12 cellular contexts compared by ENCODE assay signal in genomic region chr16:81697886-81698635, GRCh38.
DNase-seq lines count a peak whose midpoint lies in the region; ATAC-seq and TF ChIP-seq lines count a peak whose summit lies in the region.
"Had no signal": no experiment of that assay in that cellular context is flagged by ENCODE, and none has a peak within 500 bp of the region (broad histone marks: within the 10 kb centered on the region; RNA-seq: fewer than 3 reads in every experiment).

No MANE protein-coding gene starts in this region.

- H3K4me3 Mint-ChIP-seq in neural progenitor cell = no peak overlapping the region
- H3K4me3 Mint-ChIP-seq in stimulated activated memory B cell treated with anti-CD40 and anti-IgM and Interleukin-4, amounts not matched to agents 10 μg/mL and 1 μg/mL and 100 μg/mL, for 72 hours = no peak overlapping the region
- H3K4me3 Mint-ChIP-seq: activated CD4-positive, alpha-beta T cell treated with anti-CD3 and anti-CD28 coated beads, Interleukin-2, amount 10 ng/mL, durations not matched to agents 7 days and 5 days had no signal

- H3F3A ChIP-seq in neural progenitor cell (ENCODE audit: low read depth) = peaks cover 15% of the 10 kb centered on the region

- H3K27ac ChIP-seq in heart left ventricle (peak overlapping the region in 4 of 12 donors; percentile 27 to 54 (median 37)), neural progenitor cell (no peak overlapping the region)

- intact Hi-C loops in heart left ventricle (cut with DNase I) = loop anchor here in 3 of 10 donors (5.0 to 10.0 kb wide), 3 partner anchors 73 to 293 kb away; no protein-coding TSS in a partner anchor
- intact Hi-C loops in Right ventricle myocardium inferior (cut with DNase I) = loop anchor here (5.0 kb wide), 1 partner anchor 296 kb away; no protein-coding TSS in a partner anchor
- intact Hi-C loops in left cardiac atrium (cut with DNase I) = loop anchor here in 1 of 2 donors (10.0 kb wide), 1 partner anchor 73 kb away; no protein-coding TSS in a partner anchor

- peak in 4 of 5 donors; percentile 26 to 55 (median 38) for DNase-seq in heart left ventricle
- no peak for DNase-seq in Right ventricle myocardium inferior (ENCODE audit: missing footprints)
- peak; percentile 65 for DNase-seq in left cardiac atrium
- DNase-seq in neural progenitor cell (ENCODE audit: low spot score) = no peak
- no peak for DNase-seq in activated T-cell treated with anti-CD3 and anti-CD28 coated beads, Interleukin-2, amount 50 U/mL, for 48 hours
- no peak for DNase-seq in activated naive CD4-positive, alpha-beta T cell (lab: John Stamatoyannopoulos, UW)
- DNase-seq: cerebellar nuclear complex, NCI-H2171 treated with DMSO at 0.1 percent for 48 hours had no signal

- H3K27me3 ChIP-seq in heart left ventricle (no peaks in the 10 kb centered on the region), neural progenitor cell (no peaks in the 10 kb centered on the region)
- H3K27me3 ChIP-seq: tibial nerve had no signal

- peaks cover 0 to 36% (median 19%) of the 10 kb centered on the region in 12 donors for H3K4me1 ChIP-seq in heart left ventricle
- H3K4me1 ChIP-seq in neural progenitor cell = peaks cover 23% of the 10 kb centered on the region

- no peak overlapping the region for H2AFZ ChIP-seq in neural progenitor cell (replicated peaks)

- H3K9me3 ChIP-seq in heart left ventricle = no peaks in the 10 kb centered on the region
- H3K9me3 ChIP-seq in neural progenitor cell (ENCODE audit: low read depth) = no peaks in the 10 kb centered on the region
- H3K9me3 ChIP-seq: tibial nerve had no signal

- no peaks in the 10 kb centered on the region for H4K20me1 ChIP-seq in neural progenitor cell (ENCODE audit: low read depth)

- peaks cover 2% of the 10 kb centered on the region for H3K27me3 Mint-ChIP-seq in neural progenitor cell (ENCODE audit: insufficient read depth, low read depth)
- H3K27me3 Mint-ChIP-seq in stimulated activated memory B cell treated with anti-CD40 and anti-IgM and Interleukin-4, amounts not matched to agents 10 μg/mL and 1 μg/mL and 100 μg/mL, for 72 hours = no peaks in the 10 kb centered on the region
- H3K27me3 Mint-ChIP-seq: activated CD4-positive, alpha-beta T cell treated with anti-CD3 and anti-CD28 coated beads, Interleukin-2, amount 10 ng/mL, durations not matched to agents 7 days and 5 days had no signal

- peaks cover 47% of the 10 kb centered on the region for H3K36me3 Mint-ChIP-seq in neural progenitor cell
- peaks cover 59% of the 10 kb centered on the region for H3K36me3 Mint-ChIP-seq in stimulated activated memory B cell treated with anti-CD40 and anti-IgM and Interleukin-4, amounts not matched to agents 10 μg/mL and 1 μg/mL and 100 μg/mL, for 72 hours

- peak overlapping the region; percentile 83 for H3K27ac Mint-ChIP-seq in neural progenitor cell
- no peak overlapping the region for H3K27ac Mint-ChIP-seq in stimulated activated memory B cell treated with anti-CD40 and anti-IgM and Interleukin-4, amounts not matched to agents 10 μg/mL and 1 μg/mL and 100 μg/mL, for 72 hours
- H3K27ac Mint-ChIP-seq: activated CD4-positive, alpha-beta T cell treated with anti-CD3 and anti-CD28 coated beads, Interleukin-2, amount 10 ng/mL, durations not matched to agents 7 days and 5 days had no signal

- no peak overlapping the region for H3K4me2 ChIP-seq in neural progenitor cell

- TF ChIP-seq POLR2A in heart left ventricle (IDR thresholded peaks at IDR 0.05) = no peak

- H3K9ac ChIP-seq in neural progenitor cell = no peak overlapping the region

- no peaks in the 10 kb centered on the region for H3K9me3 Mint-ChIP-seq in neural progenitor cell
- H3K9me3 Mint-ChIP-seq in stimulated activated memory B cell treated with anti-CD40 and anti-IgM and Interleukin-4, amounts not matched to agents 10 μg/mL and 1 μg/mL and 100 μg/mL, for 72 hours = no peaks in the 10 kb centered on the region
- H3K9me3 Mint-ChIP-seq: activated CD4-positive, alpha-beta T cell treated with anti-CD3 and anti-CD28 coated beads, Interleukin-2, amount 10 ng/mL, durations not matched to agents 7 days and 5 days had no signal

- H3K4me3 ChIP-seq in heart left ventricle (no peak overlapping the region), neural progenitor cell (no peak overlapping the region)
- H3K4me3 ChIP-seq: tibial nerve had no signal

- 62 to 81% (median 69%) methylated on average over 19 to 30 of the region's 30 CpGs for WGBS in heart left ventricle, 4 donors

- ATAC-seq in heart left ventricle = peak in 1 of 4 donors; percentile 63
- no peak for ATAC-seq in Right ventricle myocardium inferior
- peak; percentile 4 to 27 for ATAC-seq in left cardiac atrium
- ATAC-seq in stimulated activated memory B cell treated with anti-CD40 and anti-IgM and Interleukin-4, amounts not matched to agents 10 μg/mL and 1 μg/mL and 100 μg/mL, for 72 hours = no peak
- no peak for ATAC-seq in GM18520 (IDR thresholded peaks at IDR 0.05; ENCODE audit: unreplicated experiment)

- peaks cover 57% of the 10 kb centered on the region for H3K4me1 Mint-ChIP-seq in neural progenitor cell
- H3K4me1 Mint-ChIP-seq in stimulated activated memory B cell treated with anti-CD40 and anti-IgM and Interleukin-4, amounts not matched to agents 10 μg/mL and 1 μg/mL and 100 μg/mL, for 72 hours = peaks cover 6% of the 10 kb centered on the region
- H3K4me1 Mint-ChIP-seq: activated CD4-positive, alpha-beta T cell treated with anti-CD3 and anti-CD28 coated beads, Interleukin-2, amount 10 ng/mL, durations not matched to agents 7 days and 5 days had no signal

- H3K79me2 ChIP-seq in neural progenitor cell (ENCODE audit: low read depth) = no peaks in the 10 kb centered on the region

- H3K36me3 ChIP-seq in heart left ventricle = peaks cover 0 to 78% (median 19%) of the 10 kb centered on the region in 9 donors
- no peaks in the 10 kb centered on the region for H3K36me3 ChIP-seq in neural progenitor cell

- TF ChIP-seq CTCF in heart left ventricle (IDR thresholded peaks at IDR 0.05) (no peak), neural progenitor cell (IDR thresholded peaks at IDR 0.05) (no peak)

Comparison
In these comparisons a context has a peak if more than half of its experiments do, and no peak if none do; other contexts are left out.
1. ATAC-seq: peak in left cardiac atrium (2 of 2); none in Right ventricle myocardium inferior (single experiment), stimulated activated memory B cell treated with anti-CD40 and anti-IgM and Interleukin-4, amounts not matched to agents 10 μg/mL and 1 μg/mL and 100 μg/mL, for 72 hours (single experiment) and GM18520 (single experiment).
2. DNase-seq: peak in heart left ventricle (4 of 5) and left cardiac atrium (single experiment); none in Right ventricle myocardium inferior (single experiment), neural progenitor cell (single experiment), activated T-cell treated with anti-CD3 and anti-CD28 coated beads, Interleukin-2, amount 50 U/mL, for 48 hours (0 of 2) and activated naive CD4-positive, alpha-beta T cell (0 of 4).